22 cellular contexts compared by ENCODE assay signal in the genomic region with DNA sequence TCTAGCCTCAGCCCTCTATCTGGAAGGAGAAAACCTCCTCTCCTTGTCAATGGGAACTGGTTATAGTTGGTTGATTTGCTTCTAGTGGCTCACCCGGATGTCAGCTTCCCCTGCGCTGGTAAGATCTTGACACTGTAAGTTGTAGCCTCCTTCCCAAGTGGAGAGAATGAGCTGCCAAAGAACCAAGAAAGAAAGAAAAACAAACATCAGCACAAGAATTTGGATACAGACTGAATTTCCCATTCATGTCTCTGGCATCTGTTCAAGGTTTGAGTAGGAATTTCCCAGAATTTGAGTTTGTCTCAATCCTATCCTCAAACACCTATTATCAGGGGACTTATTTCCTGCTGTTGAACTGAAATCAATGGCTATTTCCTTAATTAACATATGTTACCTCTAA. TPM values are rescaled to one million over a fixed set of nuclear protein-coding genes. Genes with fewer than 3 reads are reported as not detected.
DNase-seq lines count a peak whose midpoint lies in the region; ATAC-seq and TF ChIP-seq lines count a peak whose summit lies in the region.
"Had no signal": no experiment of that assay in that cellular context is flagged by ENCODE, and none has a peak within 500 bp of the region (broad histone marks: within the 10 kb centered on the region; RNA-seq: fewer than 3 reads in every experiment).

No MANE protein-coding gene starts in this region.

- no peak for DNase-seq in Right ventricle myocardium superior
- no peak for DNase-seq in right atrium auricular region (ENCODE audit: low spot score)
- DNase-seq in chondrocyte (ENCODE audit: low spot score): no peak
- peak; percentile 55 for DNase-seq in hepatic stellate cell (ENCODE audit: low spot score)
- no peak for DNase-seq in esophagus muscularis mucosa (ENCODE audit: extremely low spot score)
- DNase-seq in HAP-1 (ENCODE audit: low spot score in 2 of 2): no peak
- DNase-seq in ureter (ENCODE audit: low spot score): no peak
- no peak for DNase-seq in NCI-H1694 (lab: John Stamatoyannopoulos, UW)
- DNase-seq: activated CD4-positive, alpha-beta memory T cell treated with anti-CD3 and anti-CD28 coated beads, Interleukin-2, amount 10 ng/mL, durations not matched to agents 7 days and 5 days; activated T-cell treated with anti-CD3 and anti-CD28 coated beads, Interleukin-2, amount 50 U/mL, for 4 hours; CD4-positive, CD25-positive, alpha-beta regulatory T cell; DMS79; naive B cell; NCI-H187; posterior cingulate gyrus; small intestine; SW 1271; WERI-Rb-1 had no signal

- in situ Hi-C loops in HAP-1 (cut with MboI; ENCODE audit: low sequenced_read_pairs): no loop called here

- no peak for TF ChIP-seq CTCF in right atrium auricular region (IDR thresholded peaks at IDR 0.05)
- TF ChIP-seq CTCF in chondrocyte (IDR thresholded peaks at IDR 0.05): no peak
- no peak for TF ChIP-seq CTCF in esophagus muscularis mucosa (IDR thresholded peaks at IDR 0.05)

- peaks cover 11% of the 10 kb centered on the region for H3K36me3 Mint-ChIP-seq in chondrocyte (ENCODE audit: low read depth)
- H3K36me3 Mint-ChIP-seq: activated naive CD8-positive, alpha-beta T cell; CD4-positive, CD25-positive, alpha-beta regulatory T cell; naive B cell had no signal

- H3K27me3 ChIP-seq in right atrium auricular region: no peaks in the 10 kb centered on the region
- no peaks in the 10 kb centered on the region for H3K27me3 ChIP-seq in esophagus muscularis mucosa
- no peaks in the 10 kb centered on the region for H3K27me3 ChIP-seq in HAP-1 (ENCODE audit: low read depth)
- H3K27me3 ChIP-seq: gastroesophageal sphincter had no signal

- TF ChIP-seq EP300 in esophagus muscularis mucosa (IDR thresholded peaks at IDR 0.05): no peak

- no peak overlapping the region for H3K4me3 Mint-ChIP-seq in chondrocyte (ENCODE audit: unreplicated experiment)
- H3K4me3 Mint-ChIP-seq: activated CD4-positive, alpha-beta memory T cell treated with anti-CD3 and anti-CD28 coated beads, Interleukin-2, amount 10 ng/mL, durations not matched to agents 7 days and 5 days; activated naive CD8-positive, alpha-beta T cell; activated T-cell treated with anti-CD3 and anti-CD28 coated beads, Interleukin-2, amount 50 U/mL, for 4 hours; CD4-positive, CD25-positive, alpha-beta regulatory T cell; naive B cell had no signal

- H3K4me1 Mint-ChIP-seq in chondrocyte (ENCODE audit: low read depth): peaks cover 38% of the 10 kb centered on the region
- H3K4me1 Mint-ChIP-seq: activated CD4-positive, alpha-beta memory T cell treated with anti-CD3 and anti-CD28 coated beads, Interleukin-2, amount 10 ng/mL, durations not matched to agents 7 days and 5 days; CD4-positive, CD25-positive, alpha-beta regulatory T cell; naive B cell had no signal

- H3K9me3 ChIP-seq in right atrium auricular region: no peaks in the 10 kb centered on the region
- H3K9me3 ChIP-seq in esophagus muscularis mucosa: no peaks in the 10 kb centered on the region
- no peaks in the 10 kb centered on the region for H3K9me3 ChIP-seq in HAP-1
- H3K9me3 ChIP-seq: gastroesophageal sphincter, thoracic aorta had no signal

- peak overlapping the region; percentile 56 for H3K27ac Mint-ChIP-seq in chondrocyte (ENCODE audit: unreplicated experiment)
- H3K27ac Mint-ChIP-seq: activated CD4-positive, alpha-beta memory T cell treated with anti-CD3 and anti-CD28 coated beads, Interleukin-2, amount 10 ng/mL, durations not matched to agents 7 days and 5 days; activated naive CD8-positive, alpha-beta T cell; CD4-positive, CD25-positive, alpha-beta regulatory T cell had no signal

- H3K27me3 Mint-ChIP-seq in chondrocyte (ENCODE audit: low read depth): no peaks in the 10 kb centered on the region
- H3K27me3 Mint-ChIP-seq: naive B cell had no signal

- H3K4me3 ChIP-seq in right atrium auricular region: no peak overlapping the region
- no peak overlapping the region for H3K4me3 ChIP-seq in esophagus muscularis mucosa
- no peak overlapping the region for H3K4me3 ChIP-seq in HAP-1
- H3K4me3 ChIP-seq: gastroesophageal sphincter, lung, thoracic aorta had no signal

- H3K36me3 ChIP-seq in right atrium auricular region: no peaks in the 10 kb centered on the region
- no peaks in the 10 kb centered on the region for H3K36me3 ChIP-seq in esophagus muscularis mucosa
- H3K36me3 ChIP-seq in HAP-1 (replicated peaks): no peaks in the 10 kb centered on the region
- H3K36me3 ChIP-seq: gastroesophageal sphincter, thoracic aorta had no signal

- ATAC-seq in Right ventricle myocardium superior (ENCODE audit: poor library complexity): peak; percentile 83
- ATAC-seq: activated T-cell treated with anti-CD3 and anti-CD28 coated beads, Interleukin-2, amount 50 U/mL, for 4 hours; gastroesophageal sphincter had no signal

- no peaks in the 10 kb centered on the region for H3K9me3 Mint-ChIP-seq in chondrocyte (ENCODE audit: low read depth)
- H3K9me3 Mint-ChIP-seq: activated CD4-positive, alpha-beta memory T cell treated with anti-CD3 and anti-CD28 coated beads, Interleukin-2, amount 10 ng/mL, durations not matched to agents 7 days and 5 days; activated T-cell treated with anti-CD3 and anti-CD28 coated beads, Interleukin-2, amount 50 U/mL, for 4 hours; naive B cell had no signal

- H3K4me1 ChIP-seq in right atrium auricular region (peaks cover 0 to 7% of the 10 kb centered on the region in 2 donors), esophagus muscularis mucosa (peaks cover 0 to 6% (median 5%) of the 10 kb centered on the region in 4 donors), HAP-1 (no peaks in the 10 kb centered on the region)

- no peak for TF ChIP-seq POLR2A in esophagus muscularis mucosa (IDR thresholded peaks at IDR 0.05; ENCODE audit: low read depth)

- no peak overlapping the region for H3K27ac ChIP-seq in right atrium auricular region
- H3K27ac ChIP-seq in esophagus muscularis mucosa (replicated peaks in 1 of 4): no peak overlapping the region
- H3K27ac ChIP-seq: gastroesophageal sphincter, thoracic aorta, WERI-Rb-1 had no signal

- 19% methylated on average over 2 of the region's 2 CpGs for WGBS in esophagus muscularis mucosa

- intact Hi-C loops in Right ventricle myocardium superior (cut with DNase I): no loop called here
- intact Hi-C loops in esophagus muscularis mucosa (cut with DNase I): no loop called here

RNA-seq across cellular contexts. Expression of a gene that starts 44.1 kb away (rescaled TPM):
- total RNA-seq in Right ventricle myocardium superior: 1.1 TPM
- total RNA-seq in right atrium auricular region: 1 to 10 TPM in 1 of 2 donors, under 1 TPM in 1; 0.86 to 1.6 TPM
- total RNA-seq in chondrocyte: 18.1 to 41.3 TPM (median 18.2 TPM) in 3 replicates
- total RNA-seq in esophagus muscularis mucosa: under 1 TPM; 0.26 to 0.57 (median 0.46) TPM
- total RNA-seq in ureter: 0.31 TPM
- total RNA-seq: activated CD4-positive, alpha-beta memory T cell treated with anti-CD3 and anti-CD28 coated beads, Interleukin-2, amount 10 ng/mL, durations not matched to agents 7 days and 5 days; activated T-cell treated with anti-CD3 and anti-CD28 coated beads, Interleukin-2, amount 50 U/mL, for 4 hours; CD4-positive, CD25-positive, alpha-beta regulatory T cell had no signal
